12 cellular contexts compared by ENCODE assay signal in the genomic region with DNA sequence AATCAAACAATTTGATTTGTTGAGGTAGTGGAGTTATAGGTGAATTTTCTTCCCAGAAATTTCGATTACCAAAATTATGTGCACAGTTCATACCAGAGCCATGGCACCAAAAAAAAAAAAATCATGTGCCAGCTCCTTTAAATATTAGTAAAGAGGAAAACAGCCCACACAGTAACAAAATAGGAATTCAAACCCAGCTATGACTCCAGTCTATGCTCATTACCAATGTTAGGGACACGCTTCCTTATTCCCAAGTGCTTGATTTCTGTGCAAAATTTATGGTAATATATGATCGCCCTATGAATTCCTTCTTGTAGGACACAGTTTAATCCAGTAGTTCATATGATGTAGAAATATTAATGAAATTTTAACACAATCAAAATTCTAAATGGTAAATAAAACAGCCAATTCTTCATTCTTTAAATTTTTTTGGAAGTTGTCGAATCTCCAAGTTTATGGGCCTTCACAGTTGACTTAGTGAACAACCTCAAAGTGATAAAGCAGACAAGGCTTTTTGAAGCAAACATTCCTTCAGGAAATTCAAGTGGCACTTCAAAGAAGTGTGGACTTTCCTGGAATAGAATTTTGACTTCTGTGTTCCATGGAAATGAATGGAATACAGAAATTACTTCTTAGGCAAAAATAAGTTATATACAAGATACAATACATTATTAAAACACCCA. TPM values are rescaled to one million over a fixed set of nuclear protein-coding genes. Genes with fewer than 3 reads are reported as not detected.
DNase-seq lines count a peak whose midpoint lies in the region; ATAC-seq, FAIRE-seq and TF ChIP-seq lines count a peak whose summit lies in the region.
"Had no signal": no experiment of that assay in that cellular context is flagged by ENCODE, and none has a peak within 500 bp of the region (broad histone marks: within the 10 kb centered on the region; RNA-seq: fewer than 3 reads in every experiment).

No MANE protein-coding gene starts in this region.

- H3K4me1 Mint-ChIP-seq in activated T-cell treated with anti-CD3 and anti-CD28 coated beads, Interleukin-2, amount 50 U/mL, for 24 hours (ENCODE audit: low read depth), result peaks cover 68% of the 10 kb centered on the region

- H3K27me3 ChIP-seq in adrenal gland (no peaks in the 10 kb centered on the region), iPS-15b (ENCODE audit: control insufficient read depth, insufficient read depth, low read length) (no peaks in the 10 kb centered on the region), stomach (no peaks in the 10 kb centered on the region)

- H3K9me3 ChIP-seq in adrenal gland (replicated peaks in 1 of 3) (no peaks in the 10 kb centered on the region), iPS-15b (ENCODE audit: control insufficient read depth, insufficient read depth, low read length) (no peaks in the 10 kb centered on the region), stomach (no peaks in the 10 kb centered on the region)

- TF ChIP-seq CTCF in adrenal gland (IDR thresholded peaks at IDR 0.05), result no peak
- no peak for TF ChIP-seq CTCF in stomach (IDR thresholded peaks at IDR 0.05)

- TF ChIP-seq POLR2A in adrenal gland (IDR thresholded peaks at IDR 0.05) (no peak), stomach (IDR thresholded peaks at IDR 0.05) (no peak)

- ATAC-seq in GM21576 (IDR thresholded peaks at IDR 0.05; ENCODE audit: unreplicated experiment), result no peak

- 82 to 85% (median 84%) methylated on average over 4 of the region's 4 CpGs for WGBS in adrenal gland, 4 donors
- WGBS in stomach, 5 donors, result 78 to 88% (median 82%) methylated on average over 4 of the region's 4 CpGs

- H3K9me3 Mint-ChIP-seq in activated T-cell treated with anti-CD3 and anti-CD28 coated beads, Interleukin-2, amount 50 U/mL, for 24 hours, result no peaks in the 10 kb centered on the region

- H3K27ac Mint-ChIP-seq in activated T-cell treated with anti-CD3 and anti-CD28 coated beads, Interleukin-2, amount 50 U/mL, for 24 hours, result no peak overlapping the region

- no peak for FAIRE-seq in urothelium cell line (lab: Jason Lieb, UNC)
- FAIRE-seq: A204.1 had no signal

- H3K9ac ChIP-seq in iPS-15b (ENCODE audit: low read depth, low read length), result no peak overlapping the region

- H3K36me3 Mint-ChIP-seq in activated T-cell treated with anti-CD3 and anti-CD28 coated beads, Interleukin-2, amount 50 U/mL, for 24 hours (ENCODE audit: low read depth), result peaks cover 60% of the 10 kb centered on the region

- H3K4me1 ChIP-seq in adrenal gland (replicated peaks in 1 of 2) (peaks cover 29 to 64% of the 10 kb centered on the region in 2 donors), iPS-15b (ENCODE audit: control insufficient read depth, insufficient read depth, low read length) (no peaks in the 10 kb centered on the region), stomach (peaks cover 41 to 82% (median 60%) of the 10 kb centered on the region in 4 donors)

- H3K36me3 ChIP-seq in adrenal gland (replicated peaks in 1 of 2), result peaks cover 0 to 9% of the 10 kb centered on the region in 2 donors
- no peaks in the 10 kb centered on the region for H3K36me3 ChIP-seq in iPS-15b (ENCODE audit: control insufficient read depth, insufficient read depth, low read length)
- H3K36me3 ChIP-seq in stomach, result peaks cover 5 to 15% (median 13%) of the 10 kb centered on the region in 4 donors

- peak overlapping the region in 4 of 5 donors; percentile 30 to 87 (median 62) for H3K27ac ChIP-seq in adrenal gland
- peak overlapping the region in 4 of 5 donors; percentile 72 to 85 (median 82) for H3K27ac ChIP-seq in stomach

- no peaks in the 10 kb centered on the region for H3K27me3 Mint-ChIP-seq in activated T-cell treated with anti-CD3 and anti-CD28 coated beads, Interleukin-2, amount 50 U/mL, for 24 hours

- TF ChIP-seq EP300 in stomach (IDR thresholded peaks at IDR 0.05), result no peak

- no peak for DNase-seq in activated T-cell treated with anti-CD3 and anti-CD28 coated beads, Interleukin-2, amount 50 U/mL, for 24 hours
- DNase-seq in activated T-cell treated with anti-CD3 and anti-CD28 coated beads for 4 hours (no peak), adrenal gland (no peak), stomach (no peak), kidney glomerular epithelial cell (lab: John Stamatoyannopoulos, UW) (no peak), urothelium cell line (ENCODE audit: low spot score) (no peak)
- DNase-seq: activated CD4-positive, alpha-beta T cell treated with anti-CD3 and anti-CD28 coated beads, Interleukin-2, amount 50 U/mL, for 4 hours; NCI-H2029 treated with DMSO at 0.1 percent for 48 hours; SHP77 treated with DMSO at 0.1 percent for 48 hours had no signal

- H3K4me3 ChIP-seq in adrenal gland, result peak overlapping the region in 1 of 4 donors; percentile 79
- peak overlapping the region; percentile 3 for H3K4me3 ChIP-seq in iPS-15b (ENCODE audit: low read depth, low read length)
- H3K4me3 ChIP-seq in stomach, result peak overlapping the region; percentile 64 to 85 (median 72)

- intact Hi-C loops in adrenal gland (cut with DNase I), result no loop called here
- intact Hi-C loops in stomach (cut with DNase I; ENCODE audit: low total_unique reads), result no loop called here

- peak overlapping the region; percentile 95 for H3K4me3 Mint-ChIP-seq in activated T-cell treated with anti-CD3 and anti-CD28 coated beads, Interleukin-2, amount 50 U/mL, for 24 hours

RNA-seq across cellular contexts. Expression of gene TOR1AIP2, which starts 1.9 kb away (rescaled TPM):
- total RNA-seq in adrenal gland (100 to 1,000 TPM in 7 of 8 donors, 10 to 100 TPM in 1; 95.1 to 171 (median 137) TPM), stomach (100 to 1,000 TPM in 1 of 5 donors, 10 to 100 TPM in 4; 19.7 to 106 (median 65.1) TPM)
- polyA plus RNA-seq in adrenal gland (10 to 100 TPM; 18.9 to 54.9 (median 25.8) TPM), stomach (1 to 10 TPM; 5.5 to 8.7 (median 7.8) TPM)

RNA-seq across cellular contexts. Expression of gene TOR1AIP1, which starts 6.3 kb away (rescaled TPM):
- 10 to 100 TPM; 53.4 to 99.6 (median 61.7) TPM for total RNA-seq in adrenal gland
- 10 to 100 TPM; 22.5 to 59.5 (median 26.1) TPM for polyA plus RNA-seq in adrenal gland
- total RNA-seq in stomach, result 100 to 1,000 TPM in 1 of 5 donors, 10 to 100 TPM in 3, 1 to 10 TPM in 1; 9.0 to 129 (median 50.3) TPM
- 10 to 100 TPM; 18.8 to 28.0 (median 24.8) TPM for polyA plus RNA-seq in stomach
